In genomic region chr4:152784490-152785195, GRCh38 we compare ENCODE assay signal across 9 cellular contexts. TPM values are rescaled to one million over a fixed set of nuclear protein-coding genes. Genes with fewer than 3 reads are reported as not detected.
DNase-seq lines count a peak whose midpoint lies in the region; ATAC-seq and TF ChIP-seq lines count a peak whose summit lies in the region.
"Had no signal": no experiment of that assay in that cellular context is flagged by ENCODE, and none has a peak within 500 bp of the region (broad histone marks: within the 10 kb centered on the region; RNA-seq: fewer than 3 reads in every experiment).

No MANE protein-coding gene starts in this region.

- peaks cover 5% of the 10 kb centered on the region for H3K27me3 Mint-ChIP-seq in CD4-positive, CD25-positive, alpha-beta regulatory T cell
- H3K27me3 Mint-ChIP-seq in T-cell (no peaks in the 10 kb centered on the region), glutamatergic neuron (ENCODE audit: unreplicated experiment) (peaks cover 6% of the 10 kb centered on the region)

- POLR2A ChIA-PET in T-cell (lab: Charles Lee) = no interaction called here

- CTCF ChIA-PET in T-cell (lab: Charles Lee) = no interaction called here

- no peaks in the 10 kb centered on the region for H3K9me3 ChIP-seq in CD4-positive, CD25-positive, alpha-beta regulatory T cell (ENCODE audit: control insufficient read depth in 2 of 2, low read length in 2 of 2)

- H3K4me3 Mint-ChIP-seq in CD4-positive, CD25-positive, alpha-beta regulatory T cell = peak overlapping the region in 1 of 4 donors; percentile 26
- H3K4me3 Mint-ChIP-seq in T-cell = no peak overlapping the region
- H3K4me3 Mint-ChIP-seq in glutamatergic neuron (ENCODE audit: unreplicated experiment) = no peak overlapping the region

- no peaks in the 10 kb centered on the region for H3K9me3 Mint-ChIP-seq in CD4-positive, CD25-positive, alpha-beta regulatory T cell
- no peaks in the 10 kb centered on the region for H3K9me3 Mint-ChIP-seq in T-cell
- H3K9me3 Mint-ChIP-seq in glutamatergic neuron (ENCODE audit: unreplicated experiment) = peaks cover 2% of the 10 kb centered on the region

- ATAC-seq in CD4-positive, CD25-positive, alpha-beta regulatory T cell (ENCODE audit: low read depth in 2 of 2) = no peak
- ATAC-seq in T-cell (replicated peaks in 1 of 4) = no peak

- H3K27ac Mint-ChIP-seq in CD4-positive, CD25-positive, alpha-beta regulatory T cell = peak overlapping the region in 2 of 3 donors; percentile 6 to 67
- H3K27ac Mint-ChIP-seq in T-cell (peak overlapping the region; percentile 41 to 83), glutamatergic neuron (ENCODE audit: unreplicated experiment) (no peak overlapping the region)

- H3K4me1 Mint-ChIP-seq in CD4-positive, CD25-positive, alpha-beta regulatory T cell = peaks cover 11 to 64% (median 47%) of the 10 kb centered on the region in 4 donors
- H3K4me1 Mint-ChIP-seq in T-cell = peaks cover 44 to 66% (median 46%) of the 10 kb centered on the region in 3 donors
- peaks cover 18% of the 10 kb centered on the region for H3K4me1 Mint-ChIP-seq in glutamatergic neuron (ENCODE audit: low read depth, unreplicated experiment)

- no peak overlapping the region for H3K4me3 ChIP-seq in CD4-positive, CD25-positive, alpha-beta regulatory T cell (ENCODE audit: low read depth, low read length)
- H3K4me3 ChIP-seq in HFF-Myc (replicated peaks; ENCODE audit: low read depth, low read length) = no peak overlapping the region

- no peak overlapping the region for H3K27ac ChIP-seq in CD4-positive, CD25-positive, alpha-beta regulatory T cell (ENCODE audit: insufficient read depth, low read length, poor library complexity, severe bottlenecking)
- H3K27ac ChIP-seq: KMS-11 had no signal

- peaks cover 23% of the 10 kb centered on the region for H3K4me1 ChIP-seq in CD4-positive, CD25-positive, alpha-beta regulatory T cell (ENCODE audit: control insufficient read depth, insufficient read depth, low read length, poor library complexity, severe bottlenecking)

- no peak for DNase-seq in CD4-positive, CD25-positive, alpha-beta regulatory T cell
- DNase-seq in HFF-Myc (ENCODE audit: extremely low read depth, low read depth) (peak; percentile 57), T-cell (no peak), left kidney (ENCODE audit: low read depth, low spot score) (peak; percentile 39), GM19238 (ENCODE audit: insufficient read length, low spot score) (no peak), glutamatergic neuron (no peak), Ammon's horn (ENCODE audit: low spot score) (no peak), occipital lobe (lab: John Stamatoyannopoulos, UW) (no peak)

- peak; percentile 33 for TF ChIP-seq CTCF in HFF-Myc (IDR thresholded peaks at IDR 0.05; ENCODE audit: low read depth, low read length, missing control alignments)
- TF ChIP-seq CTCF in glutamatergic neuron (IDR thresholded peaks at IDR 0.05; ENCODE audit: partially characterized antibody, unreplicated experiment) = no peak

- H3K36me3 ChIP-seq in CD4-positive, CD25-positive, alpha-beta regulatory T cell (ENCODE audit: control insufficient read depth, insufficient read depth, low read length) = peaks cover 4% of the 10 kb centered on the region

- peaks cover 3% of the 10 kb centered on the region for H3K36me3 Mint-ChIP-seq in CD4-positive, CD25-positive, alpha-beta regulatory T cell
- peaks cover 3% of the 10 kb centered on the region for H3K36me3 Mint-ChIP-seq in T-cell
- H3K36me3 Mint-ChIP-seq in glutamatergic neuron (ENCODE audit: unreplicated experiment) = no peaks in the 10 kb centered on the region

- H3K27me3 ChIP-seq in CD4-positive, CD25-positive, alpha-beta regulatory T cell (ENCODE audit: control insufficient read depth, insufficient read depth, low read length) = no peaks in the 10 kb centered on the region

RNA-seq across cellular contexts. Expression of gene ARFIP1, which starts 4.9 kb away (rescaled TPM):
- 7.5 TPM for total RNA-seq in CD4-positive, CD25-positive, alpha-beta regulatory T cell
- 10 to 100 TPM; 17.2 to 24.2 (median 20.2) TPM for polyA plus RNA-seq in CD4-positive, CD25-positive, alpha-beta regulatory T cell
- total RNA-seq in T-cell (10 to 100 TPM in 4 of 5 donors, 1 to 10 TPM in 1; 8.2 to 16.3 (median 12.1) TPM), glutamatergic neuron (ENCODE audit: unreplicated experiment) (22.2 TPM), occipital lobe (46.8 TPM)

RNA-seq across cellular contexts. Expression of gene TIGD4, which starts 5.1 kb away (rescaled TPM):
- 0.25 TPM for total RNA-seq in CD4-positive, CD25-positive, alpha-beta regulatory T cell
- under 1 TPM in 1 of 4 donors, not detected in 3; 0.18 TPM for polyA plus RNA-seq in CD4-positive, CD25-positive, alpha-beta regulatory T cell
- total RNA-seq in T-cell (under 1 TPM in 4 of 5 donors, not detected in 1; 0.13 to 0.28 (median 0.22) TPM), glutamatergic neuron (ENCODE audit: unreplicated experiment) (0.83 TPM), occipital lobe (2.7 TPM)

Comparison
In these comparisons a context has a peak if more than half of its experiments do, and no peak if none do; other contexts are left out.
1. DNase-seq: peak in HFF-Myc (single experiment) and left kidney (single experiment); none in CD4-positive, CD25-positive, alpha-beta regulatory T cell (0 of 3), T-cell (0 of 34), GM19238 (single experiment), glutamatergic neuron (single experiment), Ammon's horn (single experiment) and occipital lobe (single experiment).